In the genomic region with DNA sequence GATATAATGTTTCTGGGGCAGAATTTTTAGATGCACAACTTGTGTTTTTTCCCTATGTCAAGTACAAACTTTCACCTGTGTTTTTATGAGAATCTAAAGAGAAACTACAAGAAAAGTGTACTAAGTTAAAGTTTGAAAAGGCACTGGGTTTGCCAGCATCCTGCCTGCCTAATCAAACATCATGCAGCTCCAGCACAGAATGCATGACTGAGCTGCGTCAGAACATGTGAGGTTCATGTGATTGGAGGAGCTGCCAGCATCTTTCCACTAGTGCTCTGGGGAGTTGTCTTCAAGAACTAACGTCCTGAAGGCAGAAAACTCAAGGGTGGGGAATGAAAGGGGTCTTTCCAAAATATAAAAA, we compare ENCODE assay signal across 8 cellular contexts. TPM values are rescaled to one million over a fixed set of nuclear protein-coding genes. Genes with fewer than 3 reads are reported as not detected.
DNase-seq lines count a peak whose midpoint lies in the region; ATAC-seq and TF ChIP-seq lines count a peak whose summit lies in the region.

No MANE protein-coding gene starts in this region.

- H3K27ac Mint-ChIP-seq in activated naive CD4-positive, alpha-beta T cell treated with anti-CD3 and anti-CD28 coated beads, Interleukin-2, amount 50 U/mL, for 24 hours, result peak overlapping the region; percentile 90
- no peak overlapping the region for H3K27ac Mint-ChIP-seq in Caco-2 (ENCODE audit: unreplicated experiment)

- BruUV-seq in Caco-2 (replicated peaks; lab: Mats Ljungman, UMichigan), result no TSS peak

- ATAC-seq in GM19438 (IDR thresholded peaks at IDR 0.05; ENCODE audit: low read depth, unreplicated experiment), result peak; percentile 65
- ATAC-seq in HG03439 (IDR thresholded peaks at IDR 0.05; ENCODE audit: unreplicated experiment), result peak; percentile 46
- ATAC-seq in lower lobe of right lung, result peak; percentile 46

- H3K4me2 ChIP-seq in BLaER1 treated with 17β-estradiol and CSF1 and Interleukin-3, amounts not matched to agents 10 nM and 100 nM, result peak overlapping the region; percentile 61 to 72 (median 66)

- H3K27me3 ChIP-seq in BLaER1 treated with 17β-estradiol and CSF1 and Interleukin-3, amounts not matched to agents 10 nM and 100 nM, result no peaks in the 10 kb centered on the region
- H3K27me3 ChIP-seq in lower lobe of right lung (ENCODE audit: low read depth) (no peaks in the 10 kb centered on the region), Caco-2 (replicated peaks; ENCODE audit: control insufficient read depth, insufficient read depth, low read length) (no peaks in the 10 kb centered on the region)

- H3K9me3 Mint-ChIP-seq in activated naive CD4-positive, alpha-beta T cell treated with anti-CD3 and anti-CD28 coated beads, Interleukin-2, amount 50 U/mL, for 24 hours, result no peaks in the 10 kb centered on the region
- H3K9me3 Mint-ChIP-seq in Caco-2 (ENCODE audit: unreplicated experiment), result no peaks in the 10 kb centered on the region

- DNase-seq in lower lobe of right lung, result no peak
- DNase-seq in Caco-2, result no peak
- no peak for DNase-seq in ureter (ENCODE audit: low spot score)
- no peak for DNase-seq in NOMO-1 (lab: John Stamatoyannopoulos, UW; ENCODE audit: unreplicated experiment in 2 of 2)

- H4K20me1 ChIP-seq in BLaER1 treated with 17β-estradiol and CSF1 and Interleukin-3, amounts not matched to agents 10 nM and 100 nM, result no peaks in the 10 kb centered on the region

- no peak for TF ChIP-seq CTCF in lower lobe of right lung (IDR thresholded peaks at IDR 0.05)
- no peak for TF ChIP-seq CTCF in Caco-2 (IDR thresholded peaks at IDR 0.05; ENCODE audit: insufficient read depth in 1 of 2, low read depth in 1 of 2, low read length in 1 of 2, severe bottlenecking in 1 of 2, unreplicated experiment in 1 of 2)

- POLR2A ChIA-PET in Caco-2 (lab: Charles Lee), result no interaction called here

- H3K4me3 ChIP-seq in BLaER1 treated with 17β-estradiol and CSF1 and Interleukin-3, amounts not matched to agents 10 nM and 100 nM, result no peak overlapping the region
- H3K4me3 ChIP-seq in lower lobe of right lung (no peak overlapping the region), Caco-2 (ENCODE audit: low read depth, low read length) (no peak overlapping the region)

- H3K4me3 Mint-ChIP-seq in activated naive CD4-positive, alpha-beta T cell treated with anti-CD3 and anti-CD28 coated beads, Interleukin-2, amount 50 U/mL, for 24 hours, result peak overlapping the region; percentile 4
- no peak overlapping the region for H3K4me3 Mint-ChIP-seq in Caco-2 (ENCODE audit: unreplicated experiment)

- H3K4me1 ChIP-seq in BLaER1 treated with 17β-estradiol and CSF1 and Interleukin-3, amounts not matched to agents 10 nM and 100 nM, result peaks cover 39 to 71% (median 54%) of the 10 kb centered on the region in 10 experiments
- peaks cover 9% of the 10 kb centered on the region for H3K4me1 ChIP-seq in lower lobe of right lung
- no peaks in the 10 kb centered on the region for H3K4me1 ChIP-seq in Caco-2

- CTCF ChIA-PET in Caco-2 (lab: Charles Lee), result no interaction called here

- intact Hi-C loops in lower lobe of right lung (cut with DNase I), result no loop called here
- intact Hi-C loops in Caco-2 (cut with micrococcal nuclease; ENCODE audit: unreplicated experiment), result no loop called here

- H3K36me3 Mint-ChIP-seq in activated naive CD4-positive, alpha-beta T cell treated with anti-CD3 and anti-CD28 coated beads, Interleukin-2, amount 50 U/mL, for 24 hours, result no peaks in the 10 kb centered on the region
- no peaks in the 10 kb centered on the region for H3K36me3 Mint-ChIP-seq in Caco-2 (ENCODE audit: insufficient read depth, unreplicated experiment)

- peaks cover 65% of the 10 kb centered on the region for H3K4me1 Mint-ChIP-seq in activated naive CD4-positive, alpha-beta T cell treated with anti-CD3 and anti-CD28 coated beads, Interleukin-2, amount 50 U/mL, for 24 hours
- H3K4me1 Mint-ChIP-seq in Caco-2 (ENCODE audit: low read depth, unreplicated experiment), result no peaks in the 10 kb centered on the region

- peak overlapping the region; percentile 40 to 67 (median 55); a peak in 21 of 22 replicates for H3K27ac ChIP-seq in BLaER1 treated with 17β-estradiol and CSF1 and Interleukin-3, amounts not matched to agents 10 nM and 100 nM
- H3K27ac ChIP-seq in lower lobe of right lung, result no peak overlapping the region

- H3K9ac ChIP-seq in BLaER1 treated with 17β-estradiol and CSF1 and Interleukin-3, amounts not matched to agents 10 nM and 100 nM, result peak overlapping the region in 9 of 11 experiments; percentile 6 to 43 (median 19); a peak in 6 of 22 replicates

- peaks cover 0 to 15% (median 6%) of the 10 kb centered on the region in 11 experiments; a peak in 6 of 22 replicates for H3K36me3 ChIP-seq in BLaER1 treated with 17β-estradiol and CSF1 and Interleukin-3, amounts not matched to agents 10 nM and 100 nM
- no peaks in the 10 kb centered on the region for H3K36me3 ChIP-seq in lower lobe of right lung
- H3K36me3 ChIP-seq in Caco-2 (ENCODE audit: control insufficient read depth, insufficient read depth, low read length), result no peaks in the 10 kb centered on the region

- peaks cover 0 to 6% (median 0%) of the 10 kb centered on the region in 11 experiments; a peak in 5 of 22 replicates for H3K9me3 ChIP-seq in BLaER1 treated with 17β-estradiol and CSF1 and Interleukin-3, amounts not matched to agents 10 nM and 100 nM (replicated peaks in 1 of 11)
- no peaks in the 10 kb centered on the region for H3K9me3 ChIP-seq in lower lobe of right lung
- no peaks in the 10 kb centered on the region for H3K9me3 ChIP-seq in Caco-2

- no peaks in the 10 kb centered on the region for H3K27me3 Mint-ChIP-seq in activated naive CD4-positive, alpha-beta T cell treated with anti-CD3 and anti-CD28 coated beads, Interleukin-2, amount 50 U/mL, for 24 hours
- H3K27me3 Mint-ChIP-seq in Caco-2 (ENCODE audit: insufficient read depth, unreplicated experiment), result no peaks in the 10 kb centered on the region

RNA-seq across cellular contexts. Expression of a gene that starts 46.1 kb away (rescaled TPM):
- 20.5 TPM for total RNA-seq in lower lobe of right lung
- total RNA-seq in Caco-2 (2022), result 18.6 and 19.4 TPM in 2 replicates
- 28.5 TPM for total RNA-seq in ureter
